In genomic region chr13:102147353-102147752, GRCh38 we compare ENCODE assay signal across 9 cellular contexts.
"Had no signal": no experiment of that assay in that cellular context is flagged by ENCODE, and none has a peak within 500 bp of the region (broad histone marks: within the 10 kb centered on the region; RNA-seq: fewer than 3 reads in every experiment).

No MANE protein-coding gene starts in this region.

- H3K4me1 ChIP-seq: HAP-1 had no signal

- H3K36me3 ChIP-seq: HAP-1 had no signal

- H3K4me2 ChIP-seq: GM23338 had no signal

- H3K4me3 ChIP-seq: GM23338, HAP-1 had no signal

- ATAC-seq: GM23338, HCT116, HepG2 had no signal

- H2AFZ ChIP-seq: GM23338 had no signal

- H3K27ac ChIP-seq: HL-60 had no signal

- H3K9me3 ChIP-seq: HAP-1 had no signal

- DNase-seq: H7, HFFc6, KBM-7 had no signal

- FAIRE-seq: H1, HepG2 had no signal
